15 cellular contexts compared by ENCODE assay signal in genomic region chr19:50551713-50552187, GRCh38. TPM values are rescaled to one million over a fixed set of nuclear protein-coding genes. Genes with fewer than 3 reads are reported as not detected.
A peak's percentile ranks its signal among the peaks of the same experiment; 100 is the strongest.
DNase-seq lines count a peak whose midpoint lies in the region; ATAC-seq and TF ChIP-seq lines count a peak whose summit lies in the region.
"Had no signal": no experiment of that assay in that cellular context is flagged by ENCODE, and none has a peak within 500 bp of the region (broad histone marks: within the 10 kb centered on the region; RNA-seq: fewer than 3 reads in every experiment).

No MANE protein-coding gene starts in this region.

- H3F3A ChIP-seq in smooth muscle cell (ENCODE audit: low read depth): no peaks in the 10 kb centered on the region

- no peak overlapping the region for H3K4ac ChIP-seq in H9 (ENCODE audit: low read depth, low read length)

- H3K23ac ChIP-seq in H9 (ENCODE audit: insufficient read length, low read depth, low read length): no peak overlapping the region

- H3K14ac ChIP-seq in H9 (ENCODE audit: insufficient read depth, low read length): no peak overlapping the region

- TF ChIP-seq CTCF in H9 (conservative IDR thresholded peaks at IDR 0.05): no peak
- TF ChIP-seq CTCF in ascending aorta (IDR thresholded peaks at IDR 0.05): no peak
- no peak for TF ChIP-seq CTCF in smooth muscle cell (IDR thresholded peaks at IDR 0.05; ENCODE audit: borderline replicate concordance, insufficient read depth, poor library complexity, severe bottlenecking)
- TF ChIP-seq CTCF in CD8-positive, alpha-beta T cell (IDR thresholded peaks at IDR 0.05): no peak

- H4K91ac ChIP-seq in H9 (ENCODE audit: insufficient read length, low read depth, low read length): no peak overlapping the region

- H3K27me3 ChIP-seq in H9 (ENCODE audit: insufficient read depth, low read length): no peaks in the 10 kb centered on the region; the same call in 1 of the 2 replicates
- peaks cover 6% of the 10 kb centered on the region for H3K27me3 ChIP-seq in ascending aorta
- peaks cover 26% of the 10 kb centered on the region for H3K27me3 ChIP-seq in smooth muscle cell (ENCODE audit: low read depth)
- H3K27me3 ChIP-seq in CD8-positive, alpha-beta T cell (ENCODE audit: insufficient read depth, low read length): peaks cover 17% of the 10 kb centered on the region

- peaks cover 0 to 5% (median 0%) of the 10 kb centered on the region in 3 experiments; a peak in 1 of 7 replicates for H3K36me3 Mint-ChIP-seq in H9 (ENCODE audit: insufficient read depth in 1 of 3, low read depth in 3 of 3)
- H3K36me3 Mint-ChIP-seq in activated T-helper 2 cell treated with anti-CD3 and anti-CD28 coated beads, Interferon-gamma antibody, Interleukin-2, Interleukin-4, amounts not matched to agents 10 μg/mL and 5 μg/mL and 100 μg/mL, durations not matched to agents 14 hours and 24 hours and 36 hours (ENCODE audit: low read depth): no peaks in the 10 kb centered on the region
- H3K36me3 Mint-ChIP-seq in CD8-positive, alpha-beta T cell: no peaks in the 10 kb centered on the region

- DNase-seq in H9 (no peak), ascending aorta (ENCODE audit: low spot score in 2 of 2) (no peak), smooth muscle cell (lab: John Stamatoyannopoulos, UW; ENCODE audit: unreplicated experiment) (no peak), HPDE6-E6E7 (ENCODE audit: extremely low spot score) (no peak)
- DNase-seq in activated T-helper 2 cell treated with anti-CD3 and anti-CD28 coated beads, Interferon-gamma antibody, Interleukin-2, Interleukin-4, amounts not matched to agents 10 μg/mL and 5 μg/mL and 100 μg/mL, durations not matched to agents 14 hours and 24 hours and 36 hours (ENCODE audit: low spot score): no peak
- DNase-seq in CD8-positive, alpha-beta T cell: no peak
- DNase-seq: activated CD4-positive, alpha-beta T cell treated with anti-CD3 and anti-CD28 coated beads for 4 hours; activated gamma-delta T cell treated with Interleukin-2 at 50 U/mL for 16 hours; effector CD4-positive, alpha-beta T cell; NCI-H1436; NK-92 treated with Interleukin-12 subunit alpha and Interleukin-12 subunit beta, amount 100 ng/mL, for 24 hours had no signal

- intact Hi-C loops in ascending aorta (cut with DNase I): no loop called here
- intact Hi-C loops in activated T-helper 2 cell treated with anti-CD3 and anti-CD28 coated beads, Interferon-gamma antibody, Interleukin-2, Interleukin-4, amounts not matched to agents 10 μg/mL and 5 μg/mL and 100 μg/mL, durations not matched to agents 14 hours and 24 hours and 36 hours (cut with micrococcal nuclease): no loop called here
- intact Hi-C loops in CD8-positive, alpha-beta T cell (cut with DNase I, micrococcal nuclease): no loop called here

- no peak overlapping the region for H2BK12ac ChIP-seq in H9 (ENCODE audit: insufficient read length, low read depth, low read length)

- peaks cover 12% of the 10 kb centered on the region for H3K23me2 ChIP-seq in H9 (ENCODE audit: insufficient read length, low read depth, low read length, poor library complexity, severe bottlenecking)

- CTCF ChIA-PET in CD8-positive, alpha-beta T cell (lab: Charles Lee): no interaction called here

- H4K8ac ChIP-seq in H9 (replicated peaks; ENCODE audit: insufficient read length, low read depth, low read length): no peak overlapping the region

- H2BK15ac ChIP-seq in H9 (ENCODE audit: low read depth, low read length): no peak overlapping the region

- H3K9me3 ChIP-seq in H9 (ENCODE audit: control insufficient read depth, low read depth, low read length) (no peaks in the 10 kb centered on the region), ascending aorta (no peaks in the 10 kb centered on the region), smooth muscle cell (replicated peaks; ENCODE audit: low read depth) (no peaks in the 10 kb centered on the region)
- no peaks in the 10 kb centered on the region for H3K9me3 ChIP-seq in CD8-positive, alpha-beta T cell (ENCODE audit: low read length)

- no peak overlapping the region for H3K9ac ChIP-seq in H9 (ENCODE audit: extremely low read depth, insufficient read length, low read length)
- no peak overlapping the region for H3K9ac ChIP-seq in smooth muscle cell (ENCODE audit: low read depth)

- ATAC-seq in GM18858 (IDR thresholded peaks at IDR 0.05; ENCODE audit: unreplicated experiment): no peak
- ATAC-seq in CD8-positive, alpha-beta T cell: no peak
- ATAC-seq: HepG2 had no signal

- peaks cover 76% of the 10 kb centered on the region for H3K27me3 Mint-ChIP-seq in H9 (ENCODE audit: low read depth)
- peaks cover 41% of the 10 kb centered on the region for H3K27me3 Mint-ChIP-seq in activated T-helper 2 cell treated with anti-CD3 and anti-CD28 coated beads, Interferon-gamma antibody, Interleukin-2, Interleukin-4, amounts not matched to agents 10 μg/mL and 5 μg/mL and 100 μg/mL, durations not matched to agents 14 hours and 24 hours and 36 hours (ENCODE audit: low read depth)
- peaks cover 59% of the 10 kb centered on the region for H3K27me3 Mint-ChIP-seq in CD8-positive, alpha-beta T cell (ENCODE audit: low read depth)

- H3T11ph ChIP-seq in H9 (ENCODE audit: low read length): no peak overlapping the region

- H2AK5ac ChIP-seq in H9 (ENCODE audit: insufficient read length, low read length): no peak overlapping the region

- no peaks in the 10 kb centered on the region; a peak in 1 of 5 replicates for H3K9me3 Mint-ChIP-seq in H9
- H3K9me3 Mint-ChIP-seq in activated T-helper 2 cell treated with anti-CD3 and anti-CD28 coated beads, Interferon-gamma antibody, Interleukin-2, Interleukin-4, amounts not matched to agents 10 μg/mL and 5 μg/mL and 100 μg/mL, durations not matched to agents 14 hours and 24 hours and 36 hours: no peaks in the 10 kb centered on the region
- no peaks in the 10 kb centered on the region for H3K9me3 Mint-ChIP-seq in CD8-positive, alpha-beta T cell

- H3K27ac ChIP-seq in H9 (ENCODE audit: insufficient read length, low read depth, low read length): no peak overlapping the region
- H3K27ac ChIP-seq in ascending aorta: peak overlapping the region in 1 of 2 donors; percentile 41
- no peak overlapping the region for H3K27ac ChIP-seq in smooth muscle cell (ENCODE audit: low read depth)
- H3K27ac ChIP-seq in CD8-positive, alpha-beta T cell (ENCODE audit: low read depth, low read length): no peak overlapping the region

- no peak overlapping the region for H2BK120ac ChIP-seq in H9 (ENCODE audit: low read depth, low read length, poor library complexity, severe bottlenecking)

- H3K4me3 ChIP-seq in ascending aorta: peak overlapping the region; percentile 16 to 64
- H3K4me3 ChIP-seq in iPS-11a (ENCODE audit: low read depth, low read length): peak overlapping the region; percentile 28
- peak overlapping the region; percentile 45 for H3K4me3 ChIP-seq in smooth muscle cell
- H3K4me3 ChIP-seq in CD8-positive, alpha-beta T cell (ENCODE audit: low read depth, low read length): no peak overlapping the region

- H3K27ac Mint-ChIP-seq in H9: no peak overlapping the region; a peak in 1 of 7 replicates
- H3K27ac Mint-ChIP-seq in activated T-helper 2 cell treated with anti-CD3 and anti-CD28 coated beads, Interferon-gamma antibody, Interleukin-2, Interleukin-4, amounts not matched to agents 10 μg/mL and 5 μg/mL and 100 μg/mL, durations not matched to agents 14 hours and 24 hours and 36 hours: no peak overlapping the region
- no peak overlapping the region for H3K27ac Mint-ChIP-seq in CD8-positive, alpha-beta T cell

- POLR2A ChIA-PET in CD8-positive, alpha-beta T cell (lab: Charles Lee): no interaction called here

- peaks cover 15 to 48% of the 10 kb centered on the region in 2 experiments for H3K4me1 Mint-ChIP-seq in H9
- peaks cover 4% of the 10 kb centered on the region for H3K4me1 Mint-ChIP-seq in activated T-helper 2 cell treated with anti-CD3 and anti-CD28 coated beads, Interferon-gamma antibody, Interleukin-2, Interleukin-4, amounts not matched to agents 10 μg/mL and 5 μg/mL and 100 μg/mL, durations not matched to agents 14 hours and 24 hours and 36 hours (ENCODE audit: low read depth)
- H3K4me1 Mint-ChIP-seq in CD8-positive, alpha-beta T cell (ENCODE audit: low read depth): peaks cover 11% of the 10 kb centered on the region

- H3K36me3 ChIP-seq in ascending aorta (no peaks in the 10 kb centered on the region), smooth muscle cell (ENCODE audit: low read depth) (no peaks in the 10 kb centered on the region)
- no peaks in the 10 kb centered on the region for H3K36me3 ChIP-seq in CD8-positive, alpha-beta T cell (ENCODE audit: insufficient read depth, low read length)

- H3K4me2 ChIP-seq in H9 (ENCODE audit: insufficient read depth, insufficient read length, low read length): peak overlapping the region; percentile 74
- H3K4me2 ChIP-seq in smooth muscle cell: peak overlapping the region; percentile 84

- H3K18ac ChIP-seq in H9 (ENCODE audit: insufficient read length, low read depth, low read length): no peak overlapping the region

- no peak overlapping the region for H2BK20ac ChIP-seq in H9 (ENCODE audit: low read depth, low read length, poor library complexity, severe bottlenecking)

- H3K4me1 ChIP-seq in H9 (ENCODE audit: insufficient read depth, low read length) (no peaks in the 10 kb centered on the region), ascending aorta (peaks cover 0 to 3% of the 10 kb centered on the region in 2 donors), smooth muscle cell (ENCODE audit: low read depth) (no peaks in the 10 kb centered on the region)
- H3K4me1 ChIP-seq in CD8-positive, alpha-beta T cell (ENCODE audit: insufficient read depth, low read length): peaks cover 8% of the 10 kb centered on the region

- H2AFZ ChIP-seq in H9 (ENCODE audit: low read length): no peak overlapping the region
- H2AFZ ChIP-seq in smooth muscle cell (ENCODE audit: low read depth): no peak overlapping the region

- no peak overlapping the region for H4K5ac ChIP-seq in H9 (ENCODE audit: insufficient read length, low read depth, low read length)

- no CpG with 5 or more reads among the region's 23 CpGs for WGBS in H9 (ENCODE audit: extremely low coverage, insufficient read length, low lambda C conversion rate)
- WGBS in smooth muscle cell (ENCODE audit: low lambda C conversion rate): 8% methylated on average over 9 of the region's 23 CpGs

- no peaks in the 10 kb centered on the region for H3K79me2 ChIP-seq in H9 (ENCODE audit: insufficient read depth, low read length)
- H3K79me2 ChIP-seq in smooth muscle cell (ENCODE audit: low read depth): no peaks in the 10 kb centered on the region

- H2BK5ac ChIP-seq in H9 (ENCODE audit: insufficient read length, low read length): no peak overlapping the region

- no peaks in the 10 kb centered on the region for H4K20me1 ChIP-seq in H9 (ENCODE audit: control insufficient read depth, insufficient read depth, insufficient read length)
- no peaks in the 10 kb centered on the region for H4K20me1 ChIP-seq in smooth muscle cell (ENCODE audit: low read depth)

- peak overlapping the region; percentile 67 to 95 for H3K4me3 Mint-ChIP-seq in H9
- H3K4me3 Mint-ChIP-seq in activated T-helper 2 cell treated with anti-CD3 and anti-CD28 coated beads, Interferon-gamma antibody, Interleukin-2, Interleukin-4, amounts not matched to agents 10 μg/mL and 5 μg/mL and 100 μg/mL, durations not matched to agents 14 hours and 24 hours and 36 hours (ENCODE audit: low read depth): no peak overlapping the region
- H3K4me3 Mint-ChIP-seq in CD8-positive, alpha-beta T cell: no peak overlapping the region

- no peak overlapping the region for H3K56ac ChIP-seq in H9 (ENCODE audit: insufficient read length, low read depth, low read length)

- no peaks in the 10 kb centered on the region for H3K79me1 ChIP-seq in H9 (ENCODE audit: insufficient read depth, low read depth, low read length, poor library complexity, severe bottlenecking)

RNA-seq across cellular contexts. Expression of gene LRRC4B, which starts 16.5 kb away (rescaled TPM):
- total RNA-seq in H9 (2021) (3.7 and 3.8 TPM in 2 replicates), ascending aorta (56.0 TPM), smooth muscle cell (8.6 and 10.1 TPM in 2 replicates)
- 1.7 and 2.2 TPM in 2 replicates for polyA plus RNA-seq in smooth muscle cell
- total RNA-seq in activated T-helper 2 cell treated with anti-CD3 and anti-CD28 coated beads, Interferon-gamma antibody, Interleukin-2, Interleukin-4, amounts not matched to agents 10 μg/mL and 5 μg/mL and 100 μg/mL, durations not matched to agents 14 hours and 24 hours and 36 hours: 0.18 TPM in 1 of 2 replicates, not detected in the other
- total RNA-seq in CD8-positive, alpha-beta T cell: not detected
- total RNA-seq: HepG2 had no signal
- polyA plus RNA-seq: HepG2 had no signal

RNA-seq across cellular contexts. Expression of gene ASPDH, which starts 38.0 kb away (rescaled TPM):
- total RNA-seq in H9 (2021) (not detected in 2 replicates), ascending aorta (not detected), smooth muscle cell (not detected in 2 replicates)
- polyA plus RNA-seq in smooth muscle cell: 0.89 TPM in 1 of 2 replicates, not detected in the other
- not detected in 2 replicates for total RNA-seq in activated T-helper 2 cell treated with anti-CD3 and anti-CD28 coated beads, Interferon-gamma antibody, Interleukin-2, Interleukin-4, amounts not matched to agents 10 μg/mL and 5 μg/mL and 100 μg/mL, durations not matched to agents 14 hours and 24 hours and 36 hours
- total RNA-seq in CD8-positive, alpha-beta T cell: not detected
- total RNA-seq: skeletal muscle tissue had no signal

RNA-seq across cellular contexts. Expression of gene JOSD2, which starts 40.8 kb away (rescaled TPM):
- total RNA-seq in H9 (2021) (5.0 and 5.4 TPM in 2 replicates), ascending aorta (169 TPM), smooth muscle cell (17.1 and 32.0 TPM in 2 replicates)
- 77.6 and 85.1 TPM in 2 replicates for polyA plus RNA-seq in smooth muscle cell
- total RNA-seq in activated T-helper 2 cell treated with anti-CD3 and anti-CD28 coated beads, Interferon-gamma antibody, Interleukin-2, Interleukin-4, amounts not matched to agents 10 μg/mL and 5 μg/mL and 100 μg/mL, durations not matched to agents 14 hours and 24 hours and 36 hours: 39.9 and 43.6 TPM in 2 replicates
- total RNA-seq in CD8-positive, alpha-beta T cell: 1 to 10 TPM; 8.8 to 9.9 TPM

Comparison
In these comparisons a context has a peak if more than half of its experiments do, and no peak if none do; other contexts are left out.
1. H3K4me3 Mint-ChIP-seq: peak in H9 (2 of 2); none in activated T-helper 2 cell treated with anti-CD3 and anti-CD28 coated beads, Interferon-gamma antibody, Interleukin-2, Interleukin-4, amounts not matched to agents 10 μg/mL and 5 μg/mL and 100 μg/mL, durations not matched to agents 14 hours and 24 hours and 36 hours (single experiment) and CD8-positive, alpha-beta T cell (single experiment).